ENCODE assay signal across 34 cellular contexts in genomic region chr5:120932480-120932879, GRCh38.
"Had no signal": no experiment of that assay in that cellular context is flagged by ENCODE, and none has a peak within 500 bp of the region (broad histone marks: within the 10 kb centered on the region; RNA-seq: fewer than 3 reads in every experiment).

No MANE protein-coding gene starts in this region.

- FAIRE-seq: TTC549 had no signal

- DNase-seq: activated CD4-positive, alpha-beta memory T cell treated with anti-CD3 and anti-CD28 coated beads for 36 hours; activated CD4-positive, alpha-beta T cell treated with anti-CD3 and anti-CD28 coated beads for 1 hour; activated CD4-positive, alpha-beta T cell treated with anti-CD3 and anti-CD28 coated beads for 36 hours; activated CD4-positive, alpha-beta T cell treated with anti-CD3 and anti-CD28 coated beads, Interleukin-2, amount 10 ng/mL, durations not matched to agents 24 days and 14 days; activated CD4-positive, alpha-beta T cell treated with anti-CD3 and anti-CD28 coated beads, Interleukin-2, amount 50 U/mL, for 1 hour; activated CD4-positive, alpha-beta T cell treated with anti-CD3 and anti-CD28 coated beads, Interleukin-2, amount 50 U/mL, for 4 hours; activated CD4-positive, CD25-positive, alpha-beta regulatory T cell; activated CD8-positive, alpha-beta memory T cell treated with anti-CD3 and anti-CD28 coated beads, Interleukin-2, amount 50 U/mL, for 4 hours; activated CD8-positive, alpha-beta T cell treated with anti-CD3 and anti-CD28 coated beads for 36 hours; activated effector memory CD4-positive, alpha-beta T cell treated with anti-CD3 and anti-CD28 coated beads, Interleukin-2, amount 50 U/mL, for 16 hours; activated gamma-delta T cell treated with Interleukin-2 at 50 U/mL for 16 hours; activated naive CD4-positive, alpha-beta T cell; activated naive CD4-positive, alpha-beta T cell treated with anti-CD3 and anti-CD28 coated beads for 36 hours; activated naive CD4-positive, alpha-beta T cell treated with anti-CD3 and anti-CD28 coated beads, Interleukin-2, amount 50 U/mL, for 16 hours; activated naive CD8-positive, alpha-beta T cell treated with anti-CD3 and anti-CD28 coated beads for 36 hours; activated T-cell treated with anti-CD3 and anti-CD28 coated beads for 4 hours; activated T-cell treated with anti-CD3 and anti-CD28 coated beads, Interleukin-2, amount 50 U/mL, for 1 hour; activated T-cell treated with anti-CD3 and anti-CD28 coated beads, Interleukin-2, amount 50 U/mL, for 4 hours; activated T-cell treated with anti-CD3 and anti-CD28 coated beads, Interleukin-2, amount 50 U/mL, for 72 hours; adrenal gland; amniotic stem cell; anterior cingulate cortex; central memory CD4-positive, alpha-beta T cell; T-cell; T-helper 17 cell; T-helper 9 cell had no signal

- H3K4me3 Mint-ChIP-seq: activated CD4-positive, alpha-beta memory T cell treated with anti-CD3 and anti-CD28 coated beads for 36 hours; activated CD4-positive, alpha-beta T cell treated with anti-CD3 and anti-CD28 coated beads for 36 hours; activated CD4-positive, alpha-beta T cell treated with anti-CD3 and anti-CD28 coated beads, Interleukin-2, amount 10 ng/mL, durations not matched to agents 24 days and 14 days; activated CD8-positive, alpha-beta T cell treated with anti-CD3 and anti-CD28 coated beads for 36 hours; activated naive CD4-positive, alpha-beta T cell treated with anti-CD3 and anti-CD28 coated beads for 36 hours; activated naive CD8-positive, alpha-beta T cell treated with anti-CD3 and anti-CD28 coated beads for 36 hours; activated T-cell treated with anti-CD3 and anti-CD28 coated beads, Interleukin-2, amount 50 U/mL, for 4 hours; activated T-cell treated with anti-CD3 and anti-CD28 coated beads, Interleukin-2, amount 50 U/mL, for 72 hours; activated T-helper 1 cell treated with anti-CD3 and anti-CD28 coated beads, Interleukin-12 subunit alpha, Interleukin-12 subunit beta, Interleukin-2, Interleukin-4 antibody, amounts not matched to agents 30 ng/mL and 10 ng/mL and 1 ng/mL, durations not matched to agents 14 hours and 24 hours and 36 hours; activated T-helper 17 cell treated with anti-CD3 and anti-CD28 coated beads, Interleukin-2, amount 50 U/mL, for 72 hours; brain; T-cell; T-helper 17 cell had no signal

- H3K27me3 ChIP-seq: adrenal gland, ascending aorta had no signal

- H3K9me3 ChIP-seq: adrenal gland, ascending aorta had no signal

- H3K4me1 Mint-ChIP-seq: activated CD4-positive, alpha-beta T cell treated with anti-CD3 and anti-CD28 coated beads for 36 hours; activated CD4-positive, alpha-beta T cell treated with anti-CD3 and anti-CD28 coated beads, Interleukin-2, amount 10 ng/mL, durations not matched to agents 24 days and 14 days; activated naive CD8-positive, alpha-beta T cell treated with anti-CD3 and anti-CD28 coated beads for 36 hours; activated T-helper 17 cell treated with anti-CD3 and anti-CD28 coated beads, Interleukin-2, amount 50 U/mL, for 72 hours; brain; T-cell; T-helper 17 cell had no signal

- H3K4me1 ChIP-seq: adrenal gland, ascending aorta had no signal

- H3K36me3 Mint-ChIP-seq: activated CD4-positive, alpha-beta memory T cell treated with anti-CD3 and anti-CD28 coated beads for 36 hours; activated naive CD4-positive, alpha-beta T cell treated with anti-CD3 and anti-CD28 coated beads, Interleukin-2, amount 50 U/mL, for 72 hours; activated naive CD8-positive, alpha-beta T cell treated with anti-CD3 and anti-CD28 coated beads for 36 hours; brain; T-cell had no signal

- H3K36me3 ChIP-seq: adrenal gland, ascending aorta had no signal

- H3K27ac Mint-ChIP-seq: activated CD4-positive, alpha-beta memory T cell treated with anti-CD3 and anti-CD28 coated beads for 36 hours; activated CD4-positive, alpha-beta T cell treated with anti-CD3 and anti-CD28 coated beads for 36 hours; activated CD4-positive, alpha-beta T cell treated with anti-CD3 and anti-CD28 coated beads, Interleukin-2, amount 10 ng/mL, durations not matched to agents 24 days and 14 days; activated CD8-positive, alpha-beta T cell treated with anti-CD3 and anti-CD28 coated beads for 36 hours; activated naive CD4-positive, alpha-beta T cell treated with anti-CD3 and anti-CD28 coated beads for 36 hours; activated naive CD4-positive, alpha-beta T cell treated with anti-CD3 and anti-CD28 coated beads, Interleukin-2, amount 50 U/mL, for 72 hours; activated naive CD8-positive, alpha-beta T cell treated with anti-CD3 and anti-CD28 coated beads for 36 hours; activated T-cell treated with anti-CD3 and anti-CD28 coated beads, Interleukin-2, amount 50 U/mL, for 72 hours; activated T-helper 1 cell treated with anti-CD3 and anti-CD28 coated beads, Interleukin-12 subunit alpha, Interleukin-12 subunit beta, Interleukin-2, Interleukin-4 antibody, amounts not matched to agents 30 ng/mL and 10 ng/mL and 1 ng/mL, durations not matched to agents 14 hours and 24 hours and 36 hours; activated T-helper 17 cell treated with anti-CD3 and anti-CD28 coated beads, Interleukin-2, amount 50 U/mL, for 72 hours; brain; T-cell; T-helper 17 cell had no signal

- H3K27ac ChIP-seq: adrenal gland, ascending aorta, VCaP had no signal

- H3K9me3 Mint-ChIP-seq: activated CD4-positive, alpha-beta T cell treated with anti-CD3 and anti-CD28 coated beads, Interleukin-2, amount 10 ng/mL, durations not matched to agents 24 days and 14 days; activated T-helper 1 cell treated with anti-CD3 and anti-CD28 coated beads, Interleukin-12 subunit alpha, Interleukin-12 subunit beta, Interleukin-2, Interleukin-4 antibody, amounts not matched to agents 30 ng/mL and 10 ng/mL and 1 ng/mL, durations not matched to agents 14 hours and 24 hours and 36 hours; brain had no signal

- H3K4me3 ChIP-seq: adrenal gland, ascending aorta had no signal

- H3K27me3 Mint-ChIP-seq: activated CD4-positive, alpha-beta memory T cell treated with anti-CD3 and anti-CD28 coated beads for 36 hours; activated CD4-positive, alpha-beta T cell treated with anti-CD3 and anti-CD28 coated beads for 36 hours; activated CD4-positive, alpha-beta T cell treated with anti-CD3 and anti-CD28 coated beads, Interleukin-2, amount 10 ng/mL, durations not matched to agents 24 days and 14 days; activated CD8-positive, alpha-beta T cell treated with anti-CD3 and anti-CD28 coated beads for 36 hours; activated naive CD8-positive, alpha-beta T cell treated with anti-CD3 and anti-CD28 coated beads for 36 hours; activated T-helper 17 cell treated with anti-CD3 and anti-CD28 coated beads, Interleukin-2, amount 50 U/mL, for 72 hours; brain; T-cell; T-helper 17 cell had no signal

- ATAC-seq: activated CD4-positive, alpha-beta T cell treated with anti-CD3 and anti-CD28 coated beads for 36 hours; activated CD4-positive, CD25-positive, alpha-beta regulatory T cell treated with anti-CD3 and anti-CD28 coated beads, Interleukin-2, amount 50 U/mL, for 24 hours; activated CD8-positive, alpha-beta T cell treated with anti-CD3 and anti-CD28 coated beads for 36 hours; activated naive CD4-positive, alpha-beta T cell treated with anti-CD3 and anti-CD28 coated beads, Interleukin-2, amount 50 U/mL, for 72 hours; activated T-cell treated with anti-CD3 and anti-CD28 coated beads, Interleukin-2, amount 50 U/mL, for 4 hours; activated T-cell treated with anti-CD3 and anti-CD28 coated beads, Interleukin-2, amount 50 U/mL, for 72 hours; activated T-helper 17 cell treated with anti-CD3 and anti-CD28 coated beads, Interleukin-2, amount 50 U/mL, for 72 hours; T-cell; T-helper 17 cell had no signal
